Comparison of ENCODE assay signal across 2 cellular contexts in genomic region chr4:138163171-138163570, GRCh38.
A peak's percentile ranks its signal among the peaks of the same experiment; 100 is the strongest.
TF ChIP-seq lines count a peak whose summit lies in the region.

No MANE protein-coding gene starts in this region.

TF ChIP-seq in HEK293, 187 proteins besides CTCF, POLR2A, EP300 and RAD21 (continued from another document):
- TF ChIP-seq ATF2 (tag by site-specific recombination; IDR thresholded peaks at IDR 0.05; ENCODE audit: low read depth) (no peak), ZNF23 (tag by site-specific recombination; IDR thresholded peaks at IDR 0.05; ENCODE audit: borderline replicate concordance) (no peak), ZNF664 (tag by site-specific recombination; IDR thresholded peaks at IDR 0.05) (0 out of 2 replicates have a peak, but pooled peaks have one; percentile 28), ZNF416 (tag by site-specific recombination; IDR thresholded peaks at IDR 0.05) (no peak)
- TF ChIP-seq, protein P1, sequence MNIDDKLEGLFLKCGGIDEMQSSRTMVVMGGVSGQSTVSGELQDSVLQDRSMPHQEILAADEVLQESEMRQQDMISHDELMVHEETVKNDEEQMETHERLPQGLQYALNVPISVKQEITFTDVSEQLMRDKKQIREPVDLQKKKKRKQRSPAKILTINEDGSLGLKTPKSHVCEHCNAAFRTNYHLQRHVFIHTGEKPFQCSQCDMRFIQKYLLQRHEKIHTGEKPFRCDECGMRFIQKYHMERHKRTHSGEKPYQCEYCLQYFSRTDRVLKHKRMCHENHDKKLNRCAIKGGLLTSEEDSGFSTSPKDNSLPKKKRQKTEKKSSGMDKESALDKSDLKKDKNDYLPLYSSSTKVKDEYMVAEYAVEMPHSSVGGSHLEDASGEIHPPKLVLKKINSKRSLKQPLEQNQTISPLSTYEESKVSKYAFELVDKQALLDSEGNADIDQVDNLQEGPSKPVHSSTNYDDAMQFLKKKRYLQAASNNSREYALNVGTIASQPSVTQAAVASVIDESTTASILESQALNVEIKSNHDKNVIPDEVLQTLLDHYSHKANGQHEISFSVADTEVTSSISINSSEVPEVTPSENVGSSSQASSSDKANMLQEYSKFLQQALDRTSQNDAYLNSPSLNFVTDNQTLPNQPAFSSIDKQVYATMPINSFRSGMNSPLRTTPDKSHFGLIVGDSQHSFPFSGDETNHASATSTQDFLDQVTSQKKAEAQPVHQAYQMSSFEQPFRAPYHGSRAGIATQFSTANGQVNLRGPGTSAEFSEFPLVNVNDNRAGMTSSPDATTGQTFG (tag by site-specific recombination; IDR thresholded peaks at IDR 0.05; ENCODE audit: borderline replicate concordance), result no peak

TF ChIP-seq in K562, 482 proteins besides CTCF, POLR2A, EP300 and RAD21 (continued from another document):
- TF ChIP-seq HES1 (IDR thresholded peaks at IDR 0.05; ENCODE audit: low read depth) (no peak), ZNF217 (CRISPR knock-in tag; IDR thresholded peaks at IDR 0.05) (no peak), ZNF655 (CRISPR knock-in tag; IDR thresholded peaks at IDR 0.05) (no peak), SUPT5H (IDR thresholded peaks at IDR 0.05) (0 out of 2 replicates have a peak, but pooled peaks have one; percentile 38), NFIX (CRISPR knock-in tag; IDR thresholded peaks at IDR 0.05; ENCODE audit: low read depth) (no peak), MIER1 (IDR thresholded peaks at IDR 0.05; ENCODE audit: low read depth) (no peak), DDX20 (tag; IDR thresholded peaks at IDR 0.05; ENCODE audit: low read depth) (no peak), POLR2B (IDR thresholded peaks at IDR 0.05; ENCODE audit: low read depth, partially characterized antibody) (peak; percentile 47), KDM4B (IDR thresholded peaks at IDR 0.05; ENCODE audit: borderline replicate concordance in 2 of 2, low read depth in 1 of 2) (no peak)
